1 cellular context compared by ENCODE assay signal in genomic region chr12:119180380-119181040, GRCh38.
TF ChIP-seq lines count a peak whose summit lies in the region.

No MANE protein-coding gene starts in this region.

TF ChIP-seq in HCT116, 20 proteins besides CTCF, POLR2A, EP300 and RAD21 (continued from another document):
- TF ChIP-seq MAX (IDR thresholded peaks at IDR 0.05) (0 out of 2 replicates have a peak, but pooled peaks have one; percentile 11), ATF3 (IDR thresholded peaks at IDR 0.05) (no peak), ZNF274 (IDR thresholded peaks at IDR 0.05; ENCODE audit: low read depth, low read length) (no peak), ELF1 (IDR thresholded peaks at IDR 0.05; ENCODE audit: borderline replicate concordance, low read depth) (no peak), POLR2AphosphoS5 (IDR thresholded peaks at IDR 0.05; ENCODE audit: low read depth, low read length) (no peak)
